10 cellular contexts compared by ENCODE assay signal in the genomic region with DNA sequence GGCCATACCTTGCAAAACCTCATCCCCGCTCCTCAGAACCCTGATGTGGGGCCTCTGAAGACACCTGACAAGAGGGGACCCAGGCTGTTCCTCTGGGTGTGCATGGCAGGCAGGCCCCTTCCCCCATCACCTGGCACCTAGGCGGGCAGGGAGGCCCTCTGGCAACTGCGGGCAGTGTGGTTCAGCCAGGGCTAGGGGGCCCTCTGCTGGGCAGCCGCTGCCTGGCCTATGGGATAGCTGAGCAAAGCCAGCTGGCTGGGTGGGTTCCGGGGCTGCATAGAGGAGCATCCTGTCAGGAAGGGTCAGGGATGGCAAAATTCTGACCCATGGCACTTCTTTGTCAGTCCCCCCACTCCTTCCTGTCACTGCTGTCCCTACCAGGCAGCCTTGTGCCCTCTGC.
DNase-seq lines count a peak whose midpoint lies in the region; ATAC-seq and TF ChIP-seq lines count a peak whose summit lies in the region.
"Had no signal": no experiment of that assay in that cellular context is flagged by ENCODE, and none has a peak within 500 bp of the region (broad histone marks: within the 10 kb centered on the region; RNA-seq: fewer than 3 reads in every experiment).

No MANE protein-coding gene starts in this region.

- H4K20me1 ChIP-seq in Karpas-422 (ENCODE audit: insufficient read depth, low read depth, low read length): no peaks in the 10 kb centered on the region
- H4K20me1 ChIP-seq in neural progenitor cell (ENCODE audit: low read depth): no peaks in the 10 kb centered on the region
- H4K20me1 ChIP-seq: BLaER1 had no signal

- H3K4me3 ChIP-seq in Karpas-422 (ENCODE audit: low read length) (no peak overlapping the region), neural progenitor cell (no peak overlapping the region)
- H3K4me3 ChIP-seq: BLaER1 had no signal

- H3K9ac ChIP-seq in Karpas-422 (ENCODE audit: low read length): no peak overlapping the region
- H3K9ac ChIP-seq in neural progenitor cell: no peak overlapping the region
- H3K9ac ChIP-seq: BLaER1 had no signal

- no peaks in the 10 kb centered on the region for H3K27me3 ChIP-seq in Karpas-422 (ENCODE audit: low read length)
- no peaks in the 10 kb centered on the region for H3K27me3 ChIP-seq in neural progenitor cell
- H3K27me3 ChIP-seq: BLaER1 had no signal

- H3K9me2 ChIP-seq in Karpas-422 (replicated peaks; ENCODE audit: insufficient read depth, low read length): no peaks in the 10 kb centered on the region

- H3K4me1 ChIP-seq in Karpas-422 (ENCODE audit: low read length) (no peaks in the 10 kb centered on the region), neural progenitor cell (no peaks in the 10 kb centered on the region)

- no peak for ATAC-seq in HG02981 (IDR thresholded peaks at IDR 0.05; ENCODE audit: unreplicated experiment)
- no peak for ATAC-seq in HG03442 (IDR thresholded peaks at IDR 0.05; ENCODE audit: unreplicated experiment)

- H3K36me3 Mint-ChIP-seq in chondrocyte (ENCODE audit: low read depth) (no peaks in the 10 kb centered on the region), neural progenitor cell (no peaks in the 10 kb centered on the region)

- H3K79me2 ChIP-seq in Karpas-422 (ENCODE audit: low read length): no peaks in the 10 kb centered on the region
- no peaks in the 10 kb centered on the region for H3K79me2 ChIP-seq in neural progenitor cell (ENCODE audit: low read depth)

- H3K9me3 ChIP-seq in Karpas-422 (ENCODE audit: low read length): no peaks in the 10 kb centered on the region
- H3K9me3 ChIP-seq in neural progenitor cell (ENCODE audit: low read depth): no peaks in the 10 kb centered on the region

- H2AFZ ChIP-seq in Karpas-422 (ENCODE audit: low read length) (no peak overlapping the region), neural progenitor cell (replicated peaks) (no peak overlapping the region)

- H3K27ac Mint-ChIP-seq in chondrocyte (ENCODE audit: unreplicated experiment) (no peak overlapping the region), neural progenitor cell (no peak overlapping the region)
- H3K27ac Mint-ChIP-seq: activated T-helper 2 cell treated with anti-CD3 and anti-CD28 coated beads, Interferon-gamma antibody, Interleukin-2, Interleukin-4, amounts not matched to agents 10 μg/mL and 5 μg/mL and 100 μg/mL, durations not matched to agents 14 hours and 24 hours and 36 hours had no signal

- H3K4me3 Mint-ChIP-seq in chondrocyte (ENCODE audit: unreplicated experiment) (no peak overlapping the region), neural progenitor cell (no peak overlapping the region)

- H3K4me2 ChIP-seq in Karpas-422 (ENCODE audit: low read depth, low read length, poor library complexity, severe bottlenecking) (no peak overlapping the region), neural progenitor cell (no peak overlapping the region)
- H3K4me2 ChIP-seq: BLaER1 had no signal

- TF ChIP-seq CTCF in chondrocyte (IDR thresholded peaks at IDR 0.05): peak; percentile 16
- TF ChIP-seq CTCF in neural progenitor cell (IDR thresholded peaks at IDR 0.05): peak; percentile 69

- H3K9me3 Mint-ChIP-seq in chondrocyte (ENCODE audit: low read depth) (peaks cover 5% of the 10 kb centered on the region), neural progenitor cell (no peaks in the 10 kb centered on the region)
- H3K9me3 Mint-ChIP-seq: activated T-helper 2 cell treated with anti-CD3 and anti-CD28 coated beads, Interferon-gamma antibody, Interleukin-2, Interleukin-4, amounts not matched to agents 10 μg/mL and 5 μg/mL and 100 μg/mL, durations not matched to agents 14 hours and 24 hours and 36 hours had no signal

- H3K27me3 Mint-ChIP-seq in chondrocyte (ENCODE audit: low read depth) (peaks cover 5% of the 10 kb centered on the region), neural progenitor cell (ENCODE audit: insufficient read depth, low read depth) (peaks cover 5% of the 10 kb centered on the region)

- peak; percentile 8 for DNase-seq in NK-92 treated with Interleukin-12 subunit alpha and Interleukin-12 subunit beta, amount 100 ng/mL, for 24 hours (lab: John Stamatoyannopoulos, UW)
- DNase-seq in NK-92 (lab: John Stamatoyannopoulos, UW; ENCODE audit: unreplicated experiment): no peak
- peak; percentile 61 for DNase-seq in Karpas-422
- no peak for DNase-seq in chondrocyte (ENCODE audit: low spot score)
- peak; percentile 66 for DNase-seq in neural progenitor cell (ENCODE audit: low spot score)
- no peak for DNase-seq in RKO (ENCODE audit: low spot score)

- H3F3A ChIP-seq in neural progenitor cell (ENCODE audit: low read depth): no peaks in the 10 kb centered on the region

- H3K4me1 Mint-ChIP-seq in chondrocyte (ENCODE audit: low read depth) (no peaks in the 10 kb centered on the region), neural progenitor cell (peaks cover 16% of the 10 kb centered on the region)

- H3K27ac ChIP-seq in Karpas-422 (ENCODE audit: low read length) (no peak overlapping the region), neural progenitor cell (no peak overlapping the region)
- H3K27ac ChIP-seq: BLaER1 had no signal

- H3K36me3 ChIP-seq in Karpas-422 (ENCODE audit: insufficient read depth, low read length): no peaks in the 10 kb centered on the region
- no peaks in the 10 kb centered on the region for H3K36me3 ChIP-seq in neural progenitor cell
- H3K36me3 ChIP-seq: BLaER1 had no signal

Comparison
In these comparisons a context has a peak if more than half of its experiments do, and no peak if none do; other contexts are left out.
1. DNase-seq: peak in NK-92 treated with Interleukin-12 subunit alpha and Interleukin-12 subunit beta, amount 100 ng/mL, for 24 hours (single experiment), Karpas-422 (single experiment) and neural progenitor cell (single experiment); none in NK-92 (single experiment), chondrocyte (single experiment) and RKO (single experiment).